11 cellular contexts compared by ENCODE assay signal in genomic region chr13:99046851-99047250, GRCh38.
DNase-seq lines count a peak whose midpoint lies in the region; ATAC-seq, FAIRE-seq and TF ChIP-seq lines count a peak whose summit lies in the region.
"Had no signal": no experiment of that assay in that cellular context is flagged by ENCODE, and none has a peak within 500 bp of the region (broad histone marks: within the 10 kb centered on the region; RNA-seq: fewer than 3 reads in every experiment).

No MANE protein-coding gene starts in this region.

- H3K9me3 ChIP-seq in heart left ventricle (no peaks in the 10 kb centered on the region), keratinocyte (ENCODE audit: control insufficient read depth, low read depth, low read length) (no peaks in the 10 kb centered on the region)
- H3K9me3 ChIP-seq: adrenal gland, SJCRH30 had no signal

- no peak for DNase-seq in heart left ventricle
- no peak for DNase-seq in cardiac septum (ENCODE audit: low spot score)
- no peak for DNase-seq in keratinocyte (ENCODE audit: low read depth, low spot score)
- no peak for DNase-seq in stimulated activated CD4-positive, alpha-beta T cell treated with anti-CD3 and anti-CD28 coated beads, Interleukin-15, amount 100 ng/mL, for 24 hours
- DNase-seq: endodermal cell, SJCRH30 had no signal

- H3K4me2 ChIP-seq in keratinocyte (ENCODE audit: control insufficient read depth, extremely low read depth, insufficient read depth, low read depth, low read length): peak overlapping the region; percentile 61

- no peak for TF ChIP-seq CTCF in heart left ventricle (IDR thresholded peaks at IDR 0.05)
- TF ChIP-seq CTCF in keratinocyte (optimal IDR thresholded peaks at IDR 0.05 in 1 of 3, IDR thresholded peaks at IDR 0.05 in 1 of 3, conservative IDR thresholded peaks at IDR 0.05 in 1 of 3; ENCODE audit: extremely low read depth in 1 of 3, insufficient read depth in 2 of 3, low read length in 3 of 3): no peak

- H4K20me1 ChIP-seq in keratinocyte (ENCODE audit: control insufficient read depth, extremely low read depth, insufficient read depth, low read length): no peaks in the 10 kb centered on the region

- H3K4me3 ChIP-seq in heart left ventricle (no peak overlapping the region), keratinocyte (ENCODE audit: control insufficient read depth in 2 of 3, extremely low read depth in 1 of 3, insufficient read depth in 2 of 3, low read depth in 1 of 3, low read length in 3 of 3) (peak overlapping the region in 2 of 3 experiments; percentile 6 to 45), urinary bladder (ENCODE audit: low read depth, low read length) (no peak overlapping the region)
- H3K4me3 ChIP-seq: adrenal gland, SJCRH30 had no signal

- H3K36me3 Mint-ChIP-seq in activated naive CD8-positive, alpha-beta T cell: no peaks in the 10 kb centered on the region

- H3K9me1 ChIP-seq in keratinocyte (ENCODE audit: control insufficient read depth, extremely low read depth, insufficient read depth, low read length): no peaks in the 10 kb centered on the region

- ATAC-seq in heart left ventricle (peak in 1 of 4 donors; percentile 17), GM19452 (IDR thresholded peaks at IDR 0.05; ENCODE audit: unreplicated experiment) (no peak), GM21619 (IDR thresholded peaks at IDR 0.05; ENCODE audit: unreplicated experiment) (no peak)

- H2AFZ ChIP-seq in keratinocyte (ENCODE audit: control insufficient read depth, low read length): no peak overlapping the region

- H3K4me3 Mint-ChIP-seq in activated naive CD8-positive, alpha-beta T cell: peak overlapping the region; percentile 57
- H3K4me3 Mint-ChIP-seq: endodermal cell had no signal

- no peaks in the 10 kb centered on the region for H3K27me3 Mint-ChIP-seq in activated naive CD8-positive, alpha-beta T cell

- H3K9me3 Mint-ChIP-seq in activated naive CD8-positive, alpha-beta T cell (ENCODE audit: low read depth): no peaks in the 10 kb centered on the region
- H3K9me3 Mint-ChIP-seq: endodermal cell had no signal

- no peak for FAIRE-seq in keratinocyte (lab: Jason Lieb, UNC)

- H3K27ac Mint-ChIP-seq in activated naive CD8-positive, alpha-beta T cell: peak overlapping the region; percentile 93
- H3K27ac Mint-ChIP-seq: endodermal cell had no signal

- H3K27me3 ChIP-seq in heart left ventricle: peaks cover 0 to 67% (median 0%) of the 10 kb centered on the region in 9 donors
- H3K27me3 ChIP-seq in keratinocyte (ENCODE audit: control insufficient read depth, extremely low read depth, insufficient read depth, low read length): no peaks in the 10 kb centered on the region
- H3K27me3 ChIP-seq: adrenal gland, SJCRH30 had no signal

- no peak for TF ChIP-seq POLR2A in heart left ventricle (IDR thresholded peaks at IDR 0.05)

- 40 to 64% (median 47%) methylated on average over 4 of the region's 4 CpGs for WGBS in heart left ventricle, 4 donors
- 27% methylated on average over 4 of the region's 4 CpGs for WGBS in urinary bladder

- peak overlapping the region; percentile 66 for H3K9ac ChIP-seq in keratinocyte (ENCODE audit: control insufficient read depth, extremely low read depth, insufficient read depth, low read length)

- peaks cover 98% of the 10 kb centered on the region for H3K4me1 Mint-ChIP-seq in activated naive CD8-positive, alpha-beta T cell (ENCODE audit: low read depth)

- H3K4me1 ChIP-seq in heart left ventricle (peaks cover 0 to 53% (median 16%) of the 10 kb centered on the region in 12 donors), keratinocyte (ENCODE audit: control insufficient read depth, extremely low read depth, insufficient read depth, low read length) (peaks cover 49% of the 10 kb centered on the region), urinary bladder (ENCODE audit: insufficient read depth) (peaks cover 1% of the 10 kb centered on the region)

- H3K79me2 ChIP-seq in keratinocyte (ENCODE audit: control insufficient read depth, insufficient read depth, low read length): peaks cover 66% of the 10 kb centered on the region

- H3K27ac ChIP-seq in heart left ventricle: peak overlapping the region in 8 of 12 donors; percentile 17 to 80 (median 38)
- peak overlapping the region; percentile 73 for H3K27ac ChIP-seq in keratinocyte (ENCODE audit: control insufficient read depth, insufficient read depth, low read length)
- peak overlapping the region; percentile 62 for H3K27ac ChIP-seq in urinary bladder (ENCODE audit: low read depth)
- H3K27ac ChIP-seq: SJCRH30 had no signal

- no peaks in the 10 kb centered on the region for H3K36me3 ChIP-seq in heart left ventricle
- no peaks in the 10 kb centered on the region for H3K36me3 ChIP-seq in keratinocyte (ENCODE audit: control insufficient read depth in 2 of 2, extremely low read depth in 1 of 2, insufficient read depth in 2 of 2, low read length in 2 of 2)
- H3K36me3 ChIP-seq in urinary bladder (ENCODE audit: insufficient read depth): no peaks in the 10 kb centered on the region
- H3K36me3 ChIP-seq: adrenal gland, SJCRH30 had no signal

- intact Hi-C loops in heart left ventricle (cut with DNase I) (loop anchor here in 1 of 10 donors (5.0 kb wide), 1 partner anchor 35 kb away; no protein-coding TSS in a partner anchor), cardiac septum (cut with DNase I) (loop anchor here (5.0 kb wide), 1 partner anchor 40 kb away; no protein-coding TSS in a partner anchor)

- dilution Hi-C loops in keratinocyte (cut with MboI; ENCODE audit: extremely low pct_ligation_motif_present, low sequenced_read_pairs): no loop called here

Comparison
In these comparisons a context has a peak if more than half of its experiments do, and no peak if none do; other contexts are left out.
1. H3K4me3 ChIP-seq: peak in keratinocyte (2 of 3); none in heart left ventricle (0 of 12) and urinary bladder (single experiment).
2. Peak in every context shown above with its lines, with median percentiles within 50 percentile points of each other: H3K27ac ChIP-seq.